ENCODE assay signal across 8 cellular contexts in genomic region chr11:128890216-128890542, GRCh38. TPM values are rescaled to one million over a fixed set of nuclear protein-coding genes. Genes with fewer than 3 reads are reported as not detected.
A peak's percentile ranks its signal among the peaks of the same experiment; 100 is the strongest.
DNase-seq lines count a peak whose midpoint lies in the region; ATAC-seq, FAIRE-seq and TF ChIP-seq lines count a peak whose summit lies in the region.
"Had no signal": no experiment of that assay in that cellular context is flagged by ENCODE, and none has a peak within 500 bp of the region (broad histone marks: within the 10 kb centered on the region; RNA-seq: fewer than 3 reads in every experiment).

No MANE protein-coding gene starts in this region.

- DNase-seq in MCF 10A (ENCODE audit: unreplicated experiment): no peak
- DNase-seq in HepG2 (ENCODE audit: low spot score): no peak
- no peak for DNase-seq in stomach
- DNase-seq in NCI-H2171 treated with DMSO at 0.1 percent for 48 hours (lab: John Stamatoyannopoulos, UW): no peak
- DNase-seq in SW480 (ENCODE audit: low spot score): no peak

- peaks cover 15% of the 10 kb centered on the region for H3K4me1 Mint-ChIP-seq in MCF 10A (ENCODE audit: insufficient read depth, unreplicated experiment)

- H3K36me3 Mint-ChIP-seq in MCF 10A (ENCODE audit: insufficient read depth, unreplicated experiment): no peaks in the 10 kb centered on the region
- H3K36me3 Mint-ChIP-seq: activated naive CD8-positive, alpha-beta T cell had no signal

- H3K27ac ChIP-seq in HepG2 (ENCODE audit: extremely low read length, insufficient read depth, low read length): no peak overlapping the region
- H3K27ac ChIP-seq in stomach: peak overlapping the region in 3 of 5 donors; percentile 5 to 59 (median 39)

- no peaks in the 10 kb centered on the region for H3K79me2 ChIP-seq in HepG2 (ENCODE audit: insufficient read depth, low read length)

- POLR2A ChIA-PET in MCF 10A (lab: Yijun Ruan, JAX): interaction anchor here (1.0 to 1.3 kb wide), 5 partner anchors 13 to 74 kb away, joined by 4 to 9 read pairs (median 4); no protein-coding TSS in a partner anchor
- POLR2A ChIA-PET in HepG2 (lab: Yijun Ruan, JAX): no interaction called here

- no peak for FAIRE-seq in HepG2 (lab: Jason Lieb, UNC)

- H3K4me3 ChIP-seq in HepG2 (replicated peaks in 1 of 3; ENCODE audit: insufficient read depth in 1 of 3, low read depth in 2 of 3, low read length in 3 of 3) (peak overlapping the region in 1 of 3 experiments; percentile 54; a peak in 2 of 6 replicates), stomach (peak overlapping the region; percentile 52 to 62 (median 53))

- ATAC-seq in HG03432 (IDR thresholded peaks at IDR 0.05; ENCODE audit: unreplicated experiment) (peak; percentile 2), HepG2 (peak; percentile 18; the same call in 1 of the 3 replicates), HG02852 (IDR thresholded peaks at IDR 0.05; ENCODE audit: unreplicated experiment) (no peak)

- in situ Hi-C loops in HepG2 (cut with HindIII; ENCODE audit: extremely low pct_ligation_motif_present, low pct_unique_long_range_greater_than_20kb): loop anchor here (25.0 kb wide), 1 partner anchor 797 kb away; no protein-coding TSS in a partner anchor

- no peaks in the 10 kb centered on the region for H4K20me1 ChIP-seq in HepG2 (ENCODE audit: insufficient read depth, low read length)

- peaks cover 11 to 65% of the 10 kb centered on the region in 2 experiments for H3K27me3 ChIP-seq in HepG2 (ENCODE audit: control insufficient read depth in 1 of 2, insufficient read depth in 2 of 2, low read length in 2 of 2)
- H3K27me3 ChIP-seq in stomach: peaks cover 0 to 41% (median 12%) of the 10 kb centered on the region in 3 donors

- H3K4me1 ChIP-seq in HepG2 (ENCODE audit: insufficient read depth, low read length) (peaks cover 24% of the 10 kb centered on the region), stomach (peaks cover 40 to 61% (median 47%) of the 10 kb centered on the region in 4 donors)

- H3K9me3 ChIP-seq in HepG2 (ENCODE audit: low read length) (no peaks in the 10 kb centered on the region), stomach (no peaks in the 10 kb centered on the region)

- BruUV-seq in MCF 10A (replicated peaks; lab: Mats Ljungman, UMichigan) (no TSS peak), HepG2 (replicated peaks; lab: Mats Ljungman, UMichigan) (no TSS peak)

- H3K4me3 Mint-ChIP-seq in MCF 10A (ENCODE audit: unreplicated experiment): peak overlapping the region; percentile 57

- no peak overlapping the region for H2AFZ ChIP-seq in HepG2 (ENCODE audit: low read length)

- no peak for TF ChIP-seq CTCF in MCF 10A (IDR thresholded peaks at IDR 0.05; ENCODE audit: unreplicated experiment)
- TF ChIP-seq CTCF in HepG2 (CRISPR knock-in tag; IDR thresholded peaks at IDR 0.05): no peak
- TF ChIP-seq CTCF in stomach (IDR thresholded peaks at IDR 0.05): no peak

- H3K9me3 Mint-ChIP-seq in MCF 10A (ENCODE audit: unreplicated experiment): no peaks in the 10 kb centered on the region

- intact Hi-C loops in MCF 10A (cut with micrococcal nuclease) (no loop called here), HepG2 (cut with micrococcal nuclease; ENCODE audit: unreplicated experiment) (no loop called here), stomach (cut with DNase I; ENCODE audit: low total_unique reads) (no loop called here)

- no peaks in the 10 kb centered on the region for H3K27me3 Mint-ChIP-seq in MCF 10A (ENCODE audit: insufficient read depth, unreplicated experiment)

- H3K4me2 ChIP-seq in HepG2 (ENCODE audit: low read depth, low read length): peak overlapping the region; percentile 60

- no peaks in the 10 kb centered on the region for H3K36me3 ChIP-seq in HepG2 (replicated peaks in 1 of 2; ENCODE audit: control insufficient read depth in 1 of 2, insufficient read depth in 2 of 2, low read length in 2 of 2)
- no peaks in the 10 kb centered on the region for H3K36me3 ChIP-seq in stomach

- H3K9ac ChIP-seq in HepG2 (ENCODE audit: insufficient read depth, low read depth, low read length): no peak overlapping the region

- no peak for TF ChIP-seq EP300 in HepG2 (IDR thresholded peaks at IDR 0.05; ENCODE audit: low read depth in 2 of 2, low read length in 2 of 2)
- TF ChIP-seq EP300 in HepG2 (CRISPR knock-in tag; IDR thresholded peaks at IDR 0.05; ENCODE audit: borderline replicate concordance): no peak
- TF ChIP-seq EP300 in stomach (IDR thresholded peaks at IDR 0.05): no peak

- WGBS in HepG2 (ENCODE audit: low lambda C conversion rate): 29% methylated on average over 6 of the region's 9 CpGs
- 21 to 39% (median 24%) methylated on average over 6 to 9 of the region's 9 CpGs for WGBS in stomach, 5 donors

- CTCF ChIA-PET in MCF 10A (lab: Yijun Ruan, JAX) (interaction anchor here (0.6 to 13.1 kb wide), 5 partner anchors 13 to 1047 kb away, joined by 3 to 598 read pairs (median 5); partner anchors contain the start of gene TP53AIP1), HepG2 (lab: Yijun Ruan, JAX; ENCODE audit: low intra/inter-chr PET ratio, low total read pairs) (no interaction called here)

- TF ChIP-seq RAD21 in HepG2 (CRISPR knock-in tag; IDR thresholded peaks at IDR 0.05): no peak

- TF ChIP-seq POLR2A in HepG2 (IDR thresholded peaks at IDR 0.05; ENCODE audit: insufficient read depth in 1 of 2, low read depth in 2 of 2, low read length in 2 of 2): no peak
- TF ChIP-seq POLR2A in stomach (IDR thresholded peaks at IDR 0.05): no peak

- no peak overlapping the region for H3K27ac Mint-ChIP-seq in MCF 10A (ENCODE audit: low read depth, unreplicated experiment)
- H3K27ac Mint-ChIP-seq: activated naive CD8-positive, alpha-beta T cell had no signal

RNA-seq across cellular contexts. Expression of gene KCNJ5, which starts 1.0 kb away (rescaled TPM):
- total RNA-seq in MCF 10A (2022): not detected in 2 replicates
- total RNA-seq in HepG2 (2016; rRNA removed; fragmentation: Illumina TruSeq; extraction: Trizol): not detected in 2 replicates
- not detected in 2 replicates for total RNA-seq in HepG2 (2016; cell fraction: cytosol; rRNA removed; fragmentation: Illumina TruSeq; extraction: Trizol; ENCODE audit: low read depth)
- total RNA-seq in HepG2 (2016; cell fraction: insoluble cytoplasmic fraction; rRNA removed; fragmentation: Illumina TruSeq; extraction: Trizol): not detected in 2 replicates
- not detected in 2 replicates for total RNA-seq in HepG2 (2016; cell fraction: membrane; rRNA removed; fragmentation: Illumina TruSeq; extraction: Trizol)
- not detected in 2 replicates for total RNA-seq in HepG2 (2016; cell fraction: nucleus; rRNA removed; fragmentation: Illumina TruSeq; extraction: Trizol)
- not detected in 2 replicates for polyA plus RNA-seq in HepG2 (2011; rRNA removed)
- not detected in 2 replicates for polyA plus RNA-seq in HepG2 (2011; cell fraction: cytosol; rRNA removed)
- not detected in 2 replicates for polyA plus RNA-seq in HepG2 (2011; cell fraction: nucleus; rRNA removed)
- not detected in 2 replicates for polyA plus RNA-seq in HepG2 (2012)
- not detected in 2 replicates for polyA plus RNA-seq in HepG2 (2016; cell fraction: cytosol; fragmentation: Illumina TruSeq; extraction: Trizol; ENCODE audit: low read depth)
- not detected in 2 replicates for polyA plus RNA-seq in HepG2 (2016; cell fraction: insoluble cytoplasmic fraction; fragmentation: Illumina TruSeq; extraction: Trizol; ENCODE audit: low read depth)
- not detected in 2 replicates for polyA plus RNA-seq in HepG2 (2016; cell fraction: membrane; fragmentation: Illumina TruSeq; extraction: Trizol; ENCODE audit: low read depth)
- not detected in 2 replicates for polyA plus RNA-seq in HepG2 (2016; cell fraction: nucleus; fragmentation: Illumina TruSeq; extraction: Trizol; ENCODE audit: insufficient read depth, low read depth)
- polyA minus RNA-seq in HepG2 (2011; rRNA and poly(A)+ RNA removed; ENCODE audit: low replicate concordance): not detected in 2 replicates
- not detected in 2 replicates for polyA minus RNA-seq in HepG2 (2011; cell fraction: cytosol; rRNA and poly(A)+ RNA removed)
- not detected in 2 replicates for polyA minus RNA-seq in HepG2 (2011; cell fraction: nucleus; rRNA and poly(A)+ RNA removed)
- total RNA-seq in stomach: 1 to 10 TPM in 1 of 5 donors, under 1 TPM in 2, not detected in 2; 0.58 to 1.9 (median 0.73) TPM
- polyA plus RNA-seq in stomach: 1 to 10 TPM in 1 of 3 donors, under 1 TPM in 2; 0.25 to 1.3 (median 0.92) TPM

RNA-seq across cellular contexts. Expression of gene KCNJ1, which starts 23.1 kb away (rescaled TPM):
- total RNA-seq in MCF 10A (2022): not detected in 2 replicates
- not detected in 2 replicates for total RNA-seq in HepG2 (2016; rRNA removed; fragmentation: Illumina TruSeq; extraction: Trizol)
- total RNA-seq in HepG2 (2016; cell fraction: cytosol; rRNA removed; fragmentation: Illumina TruSeq; extraction: Trizol; ENCODE audit: low read depth): not detected in 2 replicates
- total RNA-seq in HepG2 (2016; cell fraction: insoluble cytoplasmic fraction; rRNA removed; fragmentation: Illumina TruSeq; extraction: Trizol): not detected in 2 replicates
- not detected in 2 replicates for total RNA-seq in HepG2 (2016; cell fraction: membrane; rRNA removed; fragmentation: Illumina TruSeq; extraction: Trizol)
- total RNA-seq in HepG2 (2016; cell fraction: nucleus; rRNA removed; fragmentation: Illumina TruSeq; extraction: Trizol): not detected in 2 replicates
- polyA plus RNA-seq in HepG2 (2011; rRNA removed): not detected in 2 replicates
- polyA plus RNA-seq in HepG2 (2011; cell fraction: cytosol; rRNA removed): not detected in 2 replicates
- polyA plus RNA-seq in HepG2 (2011; cell fraction: nucleus; rRNA removed): not detected in 2 replicates
- not detected in 2 replicates for polyA plus RNA-seq in HepG2 (2012)
- polyA plus RNA-seq in HepG2 (2016; cell fraction: cytosol; fragmentation: Illumina TruSeq; extraction: Trizol; ENCODE audit: low read depth): not detected in 2 replicates
- not detected in 2 replicates for polyA plus RNA-seq in HepG2 (2016; cell fraction: insoluble cytoplasmic fraction; fragmentation: Illumina TruSeq; extraction: Trizol; ENCODE audit: low read depth)
- not detected in 2 replicates for polyA plus RNA-seq in HepG2 (2016; cell fraction: membrane; fragmentation: Illumina TruSeq; extraction: Trizol; ENCODE audit: low read depth)
- not detected in 2 replicates for polyA plus RNA-seq in HepG2 (2016; cell fraction: nucleus; fragmentation: Illumina TruSeq; extraction: Trizol; ENCODE audit: insufficient read depth, low read depth)
- not detected in 2 replicates for polyA minus RNA-seq in HepG2 (2011; rRNA and poly(A)+ RNA removed; ENCODE audit: low replicate concordance)
- polyA minus RNA-seq in HepG2 (2011; cell fraction: cytosol; rRNA and poly(A)+ RNA removed): not detected in 2 replicates
- polyA minus RNA-seq in HepG2 (2011; cell fraction: nucleus; rRNA and poly(A)+ RNA removed): not detected in 2 replicates
- total RNA-seq in stomach: not detected
- under 1 TPM in 1 of 3 donors, not detected in 2; 0.10 TPM for polyA plus RNA-seq in stomach

RNA-seq across cellular contexts. Expression of gene TP53AIP1, which starts 52.5 kb away (rescaled TPM):
- total RNA-seq in MCF 10A (2022) (4.5 and 5.8 TPM in 2 replicates), HepG2 (2016; rRNA removed; fragmentation: Illumina TruSeq; extraction: Trizol) (0.11 TPM in 1 of 2 replicates, not detected in the other), stomach (not detected)
- not detected in 2 replicates for total RNA-seq in HepG2 (2016; cell fraction: cytosol; rRNA removed; fragmentation: Illumina TruSeq; extraction: Trizol; ENCODE audit: low read depth)
- not detected in 2 replicates for total RNA-seq in HepG2 (2016; cell fraction: insoluble cytoplasmic fraction; rRNA removed; fragmentation: Illumina TruSeq; extraction: Trizol)
- total RNA-seq in HepG2 (2016; cell fraction: membrane; rRNA removed; fragmentation: Illumina TruSeq; extraction: Trizol): not detected in 2 replicates
- not detected in 2 replicates for total RNA-seq in HepG2 (2016; cell fraction: nucleus; rRNA removed; fragmentation: Illumina TruSeq; extraction: Trizol)
- polyA plus RNA-seq in HepG2 (2011; rRNA removed) (0.03 TPM in 1 of 2 replicates, not detected in the other), stomach (10 to 100 TPM in 1 of 3 donors, not detected in 2; 22.4 TPM)
- polyA plus RNA-seq in HepG2 (2011; cell fraction: cytosol; rRNA removed): 0.03 TPM in 1 of 2 replicates, not detected in the other
- 0.19 and 0.28 TPM in 2 replicates for polyA plus RNA-seq in HepG2 (2011; cell fraction: nucleus; rRNA removed)
- 0.17 TPM in 1 of 2 replicates, not detected in the other for polyA plus RNA-seq in HepG2 (2012)
- not detected in 2 replicates for polyA plus RNA-seq in HepG2 (2016; cell fraction: cytosol; fragmentation: Illumina TruSeq; extraction: Trizol; ENCODE audit: low read depth)
- polyA plus RNA-seq in HepG2 (2016; cell fraction: insoluble cytoplasmic fraction; fragmentation: Illumina TruSeq; extraction: Trizol; ENCODE audit: low read depth): not detected in 2 replicates
- not detected in 2 replicates for polyA plus RNA-seq in HepG2 (2016; cell fraction: membrane; fragmentation: Illumina TruSeq; extraction: Trizol; ENCODE audit: low read depth)
- polyA plus RNA-seq in HepG2 (2016; cell fraction: nucleus; fragmentation: Illumina TruSeq; extraction: Trizol; ENCODE audit: insufficient read depth, low read depth): 0.26 and 0.28 TPM in 2 replicates
- polyA minus RNA-seq in HepG2 (2011; rRNA and poly(A)+ RNA removed; ENCODE audit: low replicate concordance): not detected in 2 replicates
- polyA minus RNA-seq in HepG2 (2011; cell fraction: cytosol; rRNA and poly(A)+ RNA removed): not detected in 2 replicates
- polyA minus RNA-seq in HepG2 (2011; cell fraction: nucleus; rRNA and poly(A)+ RNA removed): 0.13 and 0.37 TPM in 2 replicates
